21 cellular contexts compared by ENCODE assay signal in the genomic region with DNA sequence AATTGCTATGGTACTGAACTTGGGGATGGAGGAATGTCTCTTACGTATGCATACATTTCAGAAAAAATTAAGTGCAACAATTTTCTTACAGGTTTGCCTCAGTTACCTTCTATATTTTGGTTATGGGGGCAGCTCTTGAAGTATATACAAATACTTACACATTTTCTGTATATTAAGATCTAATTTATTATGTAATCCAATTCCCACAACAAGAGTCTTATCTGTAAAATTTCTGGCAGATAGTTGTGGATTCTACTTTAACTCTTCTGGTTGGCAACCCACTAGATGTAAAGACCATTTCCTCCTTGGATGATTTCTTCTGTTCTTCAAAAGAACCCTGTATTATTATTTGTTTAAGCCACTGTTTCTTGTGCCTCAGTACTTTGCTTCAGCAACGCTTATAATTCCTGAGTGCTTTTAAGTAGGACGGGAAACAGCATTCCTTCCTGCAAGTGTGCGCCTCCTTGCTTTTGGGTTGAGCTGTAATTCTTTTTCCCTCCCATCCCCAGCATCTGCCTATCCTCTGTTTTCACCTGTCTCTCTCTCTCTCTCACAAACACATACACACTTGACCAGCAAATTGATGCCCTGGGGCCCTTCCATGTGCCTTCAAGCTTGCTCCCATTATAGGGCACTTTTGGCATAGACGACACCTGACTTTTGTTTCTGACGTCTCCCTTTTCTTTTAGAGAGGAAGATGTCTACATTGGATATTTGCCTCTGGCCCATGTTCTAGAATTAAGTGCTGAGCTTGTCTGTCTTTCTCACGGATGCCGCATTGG.
DNase-seq lines count a peak whose midpoint lies in the region; ATAC-seq, FAIRE-seq and TF ChIP-seq lines count a peak whose summit lies in the region.
"Had no signal": no experiment of that assay in that cellular context is flagged by ENCODE, and none has a peak within 500 bp of the region (broad histone marks: within the 10 kb centered on the region; RNA-seq: fewer than 3 reads in every experiment).

No MANE protein-coding gene starts in this region.

- H3K9me1 ChIP-seq in K562 (ENCODE audit: control insufficient read depth, insufficient read depth, low read length), result no peaks in the 10 kb centered on the region

- ATAC-seq in K562 (no peak), SK-N-SH treated with all-trans-retinoic acid at 6 μM for 48 hours (no peak), GM21786 (IDR thresholded peaks at IDR 0.05; ENCODE audit: unreplicated experiment) (no peak)
- ATAC-seq: GM12878, GM23338, Panc1, T-cell had no signal

- H3K27me3 ChIP-seq in K562 (ENCODE audit: control insufficient read depth in 2 of 2, insufficient read depth in 2 of 2, low read length in 2 of 2), result no peaks in the 10 kb centered on the region

- H3K9me3 ChIP-seq in K562 (replicated peaks; ENCODE audit: control insufficient read depth, insufficient read depth, low read depth, low read length), result no peaks in the 10 kb centered on the region

- no peak for TF ChIP-seq POLR2A in K562 (conservative IDR thresholded peaks at IDR 0.05)

- TF ChIP-seq RAD21 in K562 (CRISPR knock-in tag; conservative IDR thresholded peaks at IDR 0.05 in 1 of 2, IDR thresholded peaks at IDR 0.05 in 1 of 2), result no peak

- no peak overlapping the region for H3K27ac ChIP-seq in K562 (ENCODE audit: extremely low read depth, low read depth, low read length)
- H3K27ac ChIP-seq: C4-2B had no signal

- 97% methylated on average over 8 of the region's 8 CpGs for WGBS in K562 (ENCODE audit: insufficient coverage, low coverage, missing lambda C conversion rate)

- no peak for TF ChIP-seq EP300 in K562 (IDR thresholded peaks at IDR 0.05; ENCODE audit: low read length)

- no peak for FAIRE-seq in K562 (lab: Jason Lieb, UNC)
- FAIRE-seq: GM12878 had no signal

- intact Hi-C loops in K562 (cut with micrococcal nuclease), result no loop called here

- H2AFZ ChIP-seq in K562 (ENCODE audit: low read depth, low read length), result no peak overlapping the region
- H2AFZ ChIP-seq: GM23338 had no signal

- DNase-seq in NCI-H345 (lab: John Stamatoyannopoulos, UW) (peak; percentile 35), NCI-H345 treated with DMSO at 0.1 percent for 48 hours (lab: John Stamatoyannopoulos, UW; ENCODE audit: unreplicated experiment) (no peak), ELF-1 (ENCODE audit: low read depth, low spot score) (peak; percentile 32), NCI-H146 treated with DMSO at 0.1 percent for 48 hours (lab: John Stamatoyannopoulos, UW; ENCODE audit: unreplicated experiment) (peak; percentile 8), K562 (ENCODE audit: extremely low read depth in 1 of 4, low spot score in 3 of 4) (no peak), SIG-M5 treated with dmso at 0.1 percent for 504 hours (lab: John Stamatoyannopoulos, UW; ENCODE audit: unreplicated experiment) (no peak)
- DNase-seq: CD8-positive, alpha-beta memory T cell; DMS53; HCEC 1CT; Kasumi-1; NCI-H1694 treated with DMSO at 0.1 percent for 48 hours; NCI-H226; NCI-H524 treated with DMSO at 0.1 percent for 48 hours; SIG-M5; T-cell had no signal

- no peak overlapping the region for H3K4me2 ChIP-seq in K562 (ENCODE audit: insufficient read depth, low read length)
- H3K4me2 ChIP-seq: GM23338 had no signal

- no peak overlapping the region for H3K9ac ChIP-seq in K562 (ENCODE audit: insufficient read depth in 1 of 2, low read depth in 2 of 2, low read length in 2 of 2)

- H4K20me1 ChIP-seq in K562 (replicated peaks; ENCODE audit: control insufficient read depth, insufficient read depth, low read length), result no peaks in the 10 kb centered on the region

- H3K79me2 ChIP-seq in K562 (ENCODE audit: control insufficient read depth, insufficient read depth, low read length), result peaks cover 26% of the 10 kb centered on the region

- peaks cover 84% of the 10 kb centered on the region for H3K36me3 ChIP-seq in K562 (ENCODE audit: control insufficient read depth, insufficient read depth, low read length)

- POLR2A ChIA-PET in K562 (lab: Yijun Ruan, JAX), result interaction anchor here (0.6 kb wide), 1 partner anchor 23 kb away, joined by 3 read pairs; no protein-coding TSS in a partner anchor

- in situ Hi-C loops in K562 (cut with MboI), result loop anchor here (10.0 kb wide), 1 partner anchor 227 kb away; no protein-coding TSS in a partner anchor

- BruUV-seq in K562 (replicated peaks; lab: Mats Ljungman, UMichigan), result TSS peak; percentile 8

- no peak for TF ChIP-seq CTCF in K562 (IDR thresholded peaks at IDR 0.05 in 2 of 3, conservative IDR thresholded peaks at IDR 0.05 in 1 of 3; ENCODE audit: insufficient read depth in 2 of 3, low read depth in 1 of 3, low read length in 3 of 3)

- peaks cover 0 to 17% of the 10 kb centered on the region in 2 experiments; a peak in 2 of 5 replicates for H3K4me1 ChIP-seq in K562 (replicated peaks in 1 of 2; ENCODE audit: control insufficient read depth in 2 of 2, insufficient read depth in 2 of 2, low read length in 2 of 2)

- CTCF ChIA-PET in K562 (lab: Yijun Ruan, JAX; ENCODE audit: low intra/inter-chr PET ratio), result no interaction called here

- no peak overlapping the region for H3K4me3 ChIP-seq in K562
- H3K4me3 ChIP-seq: GM12878, GM23338 had no signal

TF ChIP-seq in K562, 482 proteins besides CTCF, POLR2A, EP300 and RAD21:
- TF ChIP-seq ZNF134 (CRISPR knock-in tag; conservative IDR thresholded peaks at IDR 0.05), result no peak
- TF ChIP-seq, protein P1, sequence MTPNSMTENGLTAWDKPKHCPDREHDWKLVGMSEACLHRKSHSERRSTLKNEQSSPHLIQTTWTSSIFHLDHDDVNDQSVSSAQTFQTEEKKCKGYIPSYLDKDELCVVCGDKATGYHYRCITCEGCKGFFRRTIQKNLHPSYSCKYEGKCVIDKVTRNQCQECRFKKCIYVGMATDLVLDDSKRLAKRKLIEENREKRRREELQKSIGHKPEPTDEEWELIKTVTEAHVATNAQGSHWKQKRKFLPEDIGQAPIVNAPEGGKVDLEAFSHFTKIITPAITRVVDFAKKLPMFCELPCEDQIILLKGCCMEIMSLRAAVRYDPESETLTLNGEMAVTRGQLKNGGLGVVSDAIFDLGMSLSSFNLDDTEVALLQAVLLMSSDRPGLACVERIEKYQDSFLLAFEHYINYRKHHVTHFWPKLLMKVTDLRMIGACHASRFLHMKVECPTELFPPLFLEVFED (CRISPR knock-in tag; conservative IDR thresholded peaks at IDR 0.05), result no peak
- TF ChIP-seq SAFB (IDR thresholded peaks at IDR 0.05; ENCODE audit: borderline replicate concordance, low read depth, low read length), result no peak
- no peak for TF ChIP-seq CEBPG (CRISPR knock-in tag; IDR thresholded peaks at IDR 0.05)
- peak in 1 of 2 experiments; percentile 61; a peak in 1 of 4 replicates for TF ChIP-seq CEBPG (tag; conservative IDR thresholded peaks at IDR 0.05 in 1 of 2, IDR thresholded peaks at IDR 0.05 in 1 of 2)
- no peak for TF ChIP-seq SRSF7 (optimal IDR thresholded peaks at IDR 0.05; ENCODE audit: low read depth, low read length)
- no peak for TF ChIP-seq RBM39 (optimal IDR thresholded peaks at IDR 0.05; ENCODE audit: low read depth, low read length)
- TF ChIP-seq, protein P2, sequence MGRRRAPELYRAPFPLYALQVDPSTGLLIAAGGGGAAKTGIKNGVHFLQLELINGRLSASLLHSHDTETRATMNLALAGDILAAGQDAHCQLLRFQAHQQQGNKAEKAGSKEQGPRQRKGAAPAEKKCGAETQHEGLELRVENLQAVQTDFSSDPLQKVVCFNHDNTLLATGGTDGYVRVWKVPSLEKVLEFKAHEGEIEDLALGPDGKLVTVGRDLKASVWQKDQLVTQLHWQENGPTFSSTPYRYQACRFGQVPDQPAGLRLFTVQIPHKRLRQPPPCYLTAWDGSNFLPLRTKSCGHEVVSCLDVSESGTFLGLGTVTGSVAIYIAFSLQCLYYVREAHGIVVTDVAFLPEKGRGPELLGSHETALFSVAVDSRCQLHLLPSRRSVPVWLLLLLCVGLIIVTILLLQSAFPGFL (CRISPR knock-in tag; IDR thresholded peaks at IDR 0.05), result no peak
- peak; percentile 55 for TF ChIP-seq CEBPB (tag; IDR thresholded peaks at IDR 0.05)
TF ChIP-seq in K562: peak in this region for 2.

TF ChIP-seq in SK-N-SH treated with all-trans-retinoic acid at 6 μM for 48 hours, 23 proteins besides CTCF, POLR2A, EP300 and RAD21:
- TF ChIP-seq BACH2 (CRISPR knock-in tag; IDR thresholded peaks at IDR 0.05; ENCODE audit: borderline replicate concordance), result no peak

Comparison
In these comparisons a context has a peak if more than half of its experiments do, and no peak if none do; other contexts are left out.
1. DNase-seq: peak in NCI-H345 (single experiment), ELF-1 (single experiment) and NCI-H146 treated with DMSO at 0.1 percent for 48 hours (single experiment); none in NCI-H345 treated with DMSO at 0.1 percent for 48 hours (single experiment), K562 (0 of 4) and SIG-M5 treated with dmso at 0.1 percent for 504 hours (single experiment).